In the genomic region with DNA sequence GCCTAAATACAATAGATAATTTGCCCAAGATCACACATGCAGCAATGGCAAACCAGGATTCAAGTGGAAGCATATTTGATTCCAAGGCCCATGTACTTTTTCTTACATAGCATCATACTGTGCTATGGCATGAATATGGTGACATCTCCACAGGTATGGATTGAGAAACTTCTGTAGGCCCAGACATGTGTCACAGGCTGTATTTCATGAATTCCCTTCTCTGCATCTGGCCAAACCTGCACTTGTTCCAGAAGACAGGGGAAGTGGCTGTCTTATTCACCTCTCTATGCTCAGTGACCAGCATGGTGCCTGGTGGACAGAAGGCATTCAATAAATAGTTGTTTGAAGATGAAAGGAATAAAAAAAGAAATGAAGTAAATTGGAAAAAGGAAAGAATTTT, we compare ENCODE assay signal across 23 cellular contexts.
DNase-seq lines count a peak whose midpoint lies in the region; ATAC-seq, FAIRE-seq and TF ChIP-seq lines count a peak whose summit lies in the region.
"Had no signal": no experiment of that assay in that cellular context is flagged by ENCODE, and none has a peak within 500 bp of the region (broad histone marks: within the 10 kb centered on the region; RNA-seq: fewer than 3 reads in every experiment).

No MANE protein-coding gene starts in this region.

- H3K36me3 ChIP-seq in K562 (ENCODE audit: control insufficient read depth, insufficient read depth, low read length): no peaks in the 10 kb centered on the region
- H3K36me3 ChIP-seq in psoas muscle (ENCODE audit: insufficient read depth in 1 of 2, low read depth in 1 of 2): no peaks in the 10 kb centered on the region
- H3K36me3 ChIP-seq: BE2C; BLaER1 treated with 17β-estradiol and CSF1 and Interleukin-3, amounts not matched to agents 10 nM and 100 nM had no signal

- H2AFZ ChIP-seq in K562 (ENCODE audit: low read depth, low read length): 0 out of 2 replicates have a peak overlapping the region, but pooled peaks have one; percentile 45
- H2AFZ ChIP-seq: GM23338 had no signal

- H3K4me1 Mint-ChIP-seq in WTC11: peaks cover 2% of the 10 kb centered on the region; the same call in 1 of the 2 replicates
- H3K4me1 Mint-ChIP-seq: CD14-positive monocyte had no signal

- H3K79me2 ChIP-seq in K562 (ENCODE audit: control insufficient read depth, insufficient read depth, low read length): no peaks in the 10 kb centered on the region

- TF ChIP-seq POLR2A in K562 (conservative IDR thresholded peaks at IDR 0.05): no peak

- H3K4me3 ChIP-seq in right cardiac atrium (ENCODE audit: low read length) (no peak overlapping the region), K562 (no peak overlapping the region), psoas muscle (no peak overlapping the region)
- H3K4me3 ChIP-seq: A549; BLaER1 treated with 17β-estradiol and CSF1 and Interleukin-3, amounts not matched to agents 10 nM and 100 nM; GM23338 had no signal

- H3K4me1 ChIP-seq in right cardiac atrium (ENCODE audit: control insufficient read depth, insufficient read depth, low read length): no peaks in the 10 kb centered on the region
- peaks cover 0 to 19% of the 10 kb centered on the region in 2 experiments; a peak in 3 of 5 replicates for H3K4me1 ChIP-seq in K562 (replicated peaks in 1 of 2; ENCODE audit: control insufficient read depth in 2 of 2, insufficient read depth in 2 of 2, low read length in 2 of 2)
- peaks cover 12% of the 10 kb centered on the region for H3K4me1 ChIP-seq in psoas muscle
- H3K4me1 ChIP-seq: A549; BE2C; BLaER1 treated with 17β-estradiol and CSF1 and Interleukin-3, amounts not matched to agents 10 nM and 100 nM had no signal

- ATAC-seq in right cardiac atrium: no peak
- no peak for ATAC-seq in Right ventricle myocardium superior (ENCODE audit: poor library complexity)
- ATAC-seq in K562: no peak
- ATAC-seq in psoas muscle: peak in 2 of 4 donors; percentile 28 to 44
- ATAC-seq in WTC11: no peak
- ATAC-seq: A549, GM23338, HCT116 had no signal

- intact Hi-C loops in right cardiac atrium (cut with DNase I): no loop called here
- intact Hi-C loops in Right ventricle myocardium superior (cut with DNase I): no loop called here
- intact Hi-C loops in K562 (cut with micrococcal nuclease): no loop called here
- intact Hi-C loops in psoas muscle (cut with DNase I): loop anchor here (5.0 to 10.0 kb wide), 2 partner anchors 67 to 79 kb away; a partner anchor contains a TSS

- no TSS peak for BruUV-seq in K562 (replicated peaks; lab: Mats Ljungman, UMichigan)

- no peaks in the 10 kb centered on the region for H3K9me3 Mint-ChIP-seq in WTC11
- H3K9me3 Mint-ChIP-seq: CD4-positive, alpha-beta T cell; GM23338; H9 had no signal

- H3K27ac ChIP-seq in right cardiac atrium (ENCODE audit: low read length) (peak overlapping the region; percentile 19), K562 (ENCODE audit: extremely low read depth, low read depth, low read length) (no peak overlapping the region), psoas muscle (peak overlapping the region; percentile 89)
- H3K27ac ChIP-seq: A549; BLaER1 treated with 17β-estradiol and CSF1 and Interleukin-3, amounts not matched to agents 10 nM and 100 nM had no signal

- no peak overlapping the region for H3K27ac Mint-ChIP-seq in WTC11
- H3K27ac Mint-ChIP-seq: CD14-positive monocyte; CD4-positive, alpha-beta T cell; GM23338; H9 had no signal

- TF ChIP-seq CTCF in K562 (IDR thresholded peaks at IDR 0.05 in 2 of 3, conservative IDR thresholded peaks at IDR 0.05 in 1 of 3; ENCODE audit: insufficient read depth in 2 of 3, low read depth in 1 of 3, low read length in 3 of 3) (no peak), psoas muscle (IDR thresholded peaks at IDR 0.05) (no peak), WTC11 (IDR thresholded peaks at IDR 0.05) (no peak)

- H4K20me1 ChIP-seq in K562 (replicated peaks; ENCODE audit: control insufficient read depth, insufficient read depth, low read length): no peaks in the 10 kb centered on the region

- H3K4me3 Mint-ChIP-seq in WTC11: no peak overlapping the region
- H3K4me3 Mint-ChIP-seq: CD14-positive monocyte; CD4-positive, alpha-beta T cell; GM23338; H9 had no signal

- DNase-seq in right cardiac atrium: no peak
- DNase-seq in Right ventricle myocardium superior: no peak
- no peak for DNase-seq in K562 (ENCODE audit: extremely low read depth in 1 of 4, low spot score in 3 of 4)
- DNase-seq in psoas muscle: no peak
- no peak for DNase-seq in WTC11 (ENCODE audit: low spot score)
- DNase-seq in activated T-cell treated with anti-CD3 and anti-CD28 coated beads, Interleukin-2, amount 50 U/mL, for 48 hours: no peak
- DNase-seq in dedifferentiated amniotic fluid mesenchymal stem cell (ENCODE audit: extremely low spot score): no peak
- DNase-seq: 8988T; ACHN; AML-193; BE2C; Calu3; CD4-positive, alpha-beta T cell; COR-L47; DMS53; DMS79 treated with DMSO at 0.1 percent for 48 hours; GF-D8; H9 had no signal

- no peak overlapping the region for H3K9ac ChIP-seq in K562 (ENCODE audit: insufficient read depth in 1 of 2, low read depth in 2 of 2, low read length in 2 of 2)
- H3K9ac ChIP-seq: BLaER1 treated with 17β-estradiol and CSF1 and Interleukin-3, amounts not matched to agents 10 nM and 100 nM had no signal

- no peak for FAIRE-seq in K562 (lab: Jason Lieb, UNC)

- TF ChIP-seq EP300 in K562 (IDR thresholded peaks at IDR 0.05; ENCODE audit: low read length): no peak

- POLR2A ChIA-PET in K562 (lab: Yijun Ruan, JAX): no interaction called here
- POLR2A ChIA-PET in WTC11 (lab: Charles Lee): no interaction called here

- no peaks in the 10 kb centered on the region for H3K36me3 Mint-ChIP-seq in WTC11
- H3K36me3 Mint-ChIP-seq: CD14-positive monocyte had no signal

- TF ChIP-seq RAD21 in K562 (CRISPR knock-in tag; conservative IDR thresholded peaks at IDR 0.05 in 1 of 2, IDR thresholded peaks at IDR 0.05 in 1 of 2): no peak

- H3K27me3 ChIP-seq in right cardiac atrium (ENCODE audit: control insufficient read depth, insufficient read depth) (no peaks in the 10 kb centered on the region), K562 (ENCODE audit: control insufficient read depth in 2 of 2, insufficient read depth in 2 of 2, low read length in 2 of 2) (no peaks in the 10 kb centered on the region), psoas muscle (ENCODE audit: insufficient read depth in 3 of 3, low read length in 2 of 3) (no peaks in the 10 kb centered on the region)
- H3K27me3 ChIP-seq: BE2C had no signal

- no peaks in the 10 kb centered on the region for H3K9me3 ChIP-seq in right cardiac atrium (ENCODE audit: control insufficient read depth, low read length)
- no peaks in the 10 kb centered on the region for H3K9me3 ChIP-seq in K562 (replicated peaks; ENCODE audit: control insufficient read depth, insufficient read depth, low read depth, low read length)
- H3K9me3 ChIP-seq in psoas muscle: no peaks in the 10 kb centered on the region
- H3K9me3 ChIP-seq: A549, BE2C had no signal

- in situ Hi-C loops in K562 (cut with MboI): no loop called here

- no peaks in the 10 kb centered on the region for H3K27me3 Mint-ChIP-seq in WTC11 (ENCODE audit: low read depth)
- H3K27me3 Mint-ChIP-seq: CD4-positive, alpha-beta T cell had no signal

- H3K9me1 ChIP-seq in K562 (ENCODE audit: control insufficient read depth, insufficient read depth, low read length): no peaks in the 10 kb centered on the region

- CTCF ChIA-PET in K562 (lab: Yijun Ruan, JAX; ENCODE audit: low intra/inter-chr PET ratio): no interaction called here
- CTCF ChIA-PET in WTC11 (lab: Charles Lee): no interaction called here

- no peak overlapping the region for H3K4me2 ChIP-seq in K562 (ENCODE audit: insufficient read depth, low read length)
- H3K4me2 ChIP-seq: A549; BLaER1 treated with 17β-estradiol and CSF1 and Interleukin-3, amounts not matched to agents 10 nM and 100 nM; GM23338 had no signal

TF ChIP-seq in K562, 482 proteins besides CTCF, POLR2A, EP300 and RAD21:
- no peak for TF ChIP-seq NFXL1 (CRISPR knock-in tag; IDR thresholded peaks at IDR 0.05)
- no peak for TF ChIP-seq RAD51 (IDR thresholded peaks at IDR 0.05; ENCODE audit: borderline replicate concordance, low read depth)
- no peak for TF ChIP-seq ZNF589 (CRISPR knock-in tag; IDR thresholded peaks at IDR 0.05; ENCODE audit: low read depth)
- TF ChIP-seq SREBF2 (CRISPR knock-in tag; IDR thresholded peaks at IDR 0.05): no peak
- no peak for TF ChIP-seq CEBPG (CRISPR knock-in tag; IDR thresholded peaks at IDR 0.05)
- TF ChIP-seq CEBPG (tag; conservative IDR thresholded peaks at IDR 0.05 in 1 of 2, IDR thresholded peaks at IDR 0.05 in 1 of 2): no peak

TF ChIP-seq in WTC11, 78 proteins besides CTCF, POLR2A, EP300 and RAD21 (continues in another document):
- TF ChIP-seq, protein P1, sequence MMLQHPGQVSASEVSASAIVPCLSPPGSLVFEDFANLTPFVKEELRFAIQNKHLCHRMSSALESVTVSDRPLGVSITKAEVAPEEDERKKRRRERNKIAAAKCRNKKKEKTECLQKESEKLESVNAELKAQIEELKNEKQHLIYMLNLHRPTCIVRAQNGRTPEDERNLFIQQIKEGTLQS (CRISPR knock-in tag; conservative IDR thresholded peaks at IDR 0.05): no peak
- TF ChIP-seq ZNF416 (CRISPR knock-in tag; IDR thresholded peaks at IDR 0.05) (no peak), PRRX2 (CRISPR knock-in tag; IDR thresholded peaks at IDR 0.05) (no peak), FOXK1 (CRISPR knock-in tag; IDR thresholded peaks at IDR 0.05) (no peak), KAT7 (CRISPR knock-in tag; IDR thresholded peaks at IDR 0.05; ENCODE audit: borderline replicate concordance) (no peak), ZBTB21 (CRISPR knock-in tag; IDR thresholded peaks at IDR 0.05; ENCODE audit: borderline replicate concordance) (no peak), EMX1 (CRISPR knock-in tag; IDR thresholded peaks at IDR 0.05) (no peak), ZNF396 (CRISPR knock-in tag; IDR thresholded peaks at IDR 0.05; ENCODE audit: borderline replicate concordance) (no peak)
- TF ChIP-seq, protein P2, sequence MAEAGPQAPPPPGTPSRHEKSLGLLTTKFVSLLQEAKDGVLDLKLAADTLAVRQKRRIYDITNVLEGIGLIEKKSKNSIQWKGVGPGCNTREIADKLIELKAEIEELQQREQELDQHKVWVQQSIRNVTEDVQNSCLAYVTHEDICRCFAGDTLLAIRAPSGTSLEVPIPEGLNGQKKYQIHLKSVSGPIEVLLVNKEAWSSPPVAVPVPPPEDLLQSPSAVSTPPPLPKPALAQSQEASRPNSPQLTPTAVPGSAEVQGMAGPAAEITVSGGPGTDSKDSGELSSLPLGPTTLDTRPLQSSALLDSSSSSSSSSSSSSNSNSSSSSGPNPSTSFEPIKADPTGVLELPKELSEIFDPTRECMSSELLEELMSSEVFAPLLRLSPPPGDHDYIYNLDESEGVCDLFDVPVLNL (CRISPR knock-in tag; IDR thresholded peaks at IDR 0.05; ENCODE audit: borderline replicate concordance, low read depth): no peak

Comparison
In these comparisons a context has a peak if more than half of its experiments do, and no peak if none do; other contexts are left out.
1. intact Hi-C loops: an anchor here in psoas muscle (5.0 to 10.0 kb wide); none called in right cardiac atrium, Right ventricle myocardium superior and K562.